25 cellular contexts compared by ENCODE assay signal in the genomic region with DNA sequence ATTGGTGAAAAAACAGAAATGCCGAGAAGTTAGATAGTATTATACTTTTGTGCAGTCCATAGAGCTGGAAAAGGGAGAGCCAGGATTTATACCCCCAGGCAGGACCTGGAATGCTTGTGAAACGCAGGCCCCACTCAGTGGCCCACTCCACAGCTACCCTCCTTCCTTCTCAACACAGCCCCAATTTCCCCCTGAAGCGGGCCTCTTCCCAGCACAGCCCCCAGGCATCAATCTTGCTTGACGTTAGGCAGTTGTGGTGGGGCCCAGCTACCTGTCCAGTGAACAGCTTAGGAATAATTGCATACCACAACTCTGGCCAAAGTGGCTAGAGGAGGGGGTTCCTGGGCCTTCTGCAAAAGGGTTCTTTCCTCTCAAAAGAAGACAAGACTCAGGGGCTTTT.
"Had no signal": no experiment of that assay in that cellular context is flagged by ENCODE, and none has a peak within 500 bp of the region (broad histone marks: within the 10 kb centered on the region; RNA-seq: fewer than 3 reads in every experiment).

No MANE protein-coding gene starts in this region.

- H3K27me3 ChIP-seq: ovary, right atrium auricular region, right lobe of liver, transverse colon, upper lobe of right lung had no signal

- H3K27me3 Mint-ChIP-seq: naive thymus-derived CD4-positive, alpha-beta T cell; natural killer cell treated with Interleukin-12 subunit alpha and Interleukin-12 subunit beta and Interleukin-15 and Interleukin-18, amount 100 ng/mL, for 72 hours; progenitor cell of endocrine pancreas; stimulated activated memory B cell treated with anti-CD40 and anti-IgM and Interleukin-4, amounts not matched to agents 10 μg/mL and 1 μg/mL and 100 μg/mL, for 72 hours; stimulated activated naive CD8-positive, alpha-beta T cell treated with anti-CD3 and anti-CD28 coated beads, Interleukin-15, amount 100 ng/mL, for 72 hours had no signal

- ATAC-seq: left colon; mucosa of descending colon; naive thymus-derived CD4-positive, alpha-beta T cell; right lobe of liver; stimulated activated memory B cell treated with anti-CD40 and anti-IgM and Interleukin-4, amounts not matched to agents 10 μg/mL and 1 μg/mL and 100 μg/mL, for 72 hours; stimulated activated naive CD8-positive, alpha-beta T cell treated with anti-CD3 and anti-CD28 coated beads, Interleukin-15, amount 100 ng/mL, for 72 hours; upper lobe of right lung had no signal

- H3K4me3 Mint-ChIP-seq: naive thymus-derived CD4-positive, alpha-beta T cell; natural killer cell treated with Interleukin-12 subunit alpha and Interleukin-12 subunit beta and Interleukin-15 and Interleukin-18, amount 100 ng/mL, for 72 hours; stimulated activated memory B cell treated with anti-CD40 and anti-IgM and Interleukin-4, amounts not matched to agents 10 μg/mL and 1 μg/mL and 100 μg/mL, for 72 hours; stimulated activated naive CD8-positive, alpha-beta T cell treated with anti-CD3 and anti-CD28 coated beads, Interleukin-15, amount 100 ng/mL, for 72 hours had no signal

- H3K27ac ChIP-seq: left ventricle myocardium inferior, ovary, right atrium auricular region, right lobe of liver, transverse colon, upper lobe of right lung had no signal

- H3K4me1 Mint-ChIP-seq: stimulated activated memory B cell treated with anti-CD40 and anti-IgM and Interleukin-4, amounts not matched to agents 10 μg/mL and 1 μg/mL and 100 μg/mL, for 72 hours; stimulated activated naive CD8-positive, alpha-beta T cell treated with anti-CD3 and anti-CD28 coated beads, Interleukin-15, amount 100 ng/mL, for 72 hours had no signal

- H3K36me3 Mint-ChIP-seq: naive thymus-derived CD4-positive, alpha-beta T cell; natural killer cell treated with Interleukin-12 subunit alpha and Interleukin-12 subunit beta and Interleukin-15 and Interleukin-18, amount 100 ng/mL, for 72 hours; stimulated activated memory B cell treated with anti-CD40 and anti-IgM and Interleukin-4, amounts not matched to agents 10 μg/mL and 1 μg/mL and 100 μg/mL, for 72 hours had no signal

- H3K27ac Mint-ChIP-seq: natural killer cell treated with Interleukin-12 subunit alpha and Interleukin-12 subunit beta and Interleukin-15 and Interleukin-18, amount 100 ng/mL, for 72 hours; progenitor cell of endocrine pancreas; stimulated activated memory B cell treated with anti-CD40 and anti-IgM and Interleukin-4, amounts not matched to agents 10 μg/mL and 1 μg/mL and 100 μg/mL, for 72 hours; stimulated activated naive CD8-positive, alpha-beta T cell treated with anti-CD3 and anti-CD28 coated beads, Interleukin-15, amount 100 ng/mL, for 72 hours had no signal

- H3K36me3 ChIP-seq: left ventricle myocardium inferior, ovary, right atrium auricular region, right lobe of liver, transverse colon, upper lobe of right lung had no signal

- H3K4me2 ChIP-seq: smooth muscle cell had no signal

- H3K9me3 Mint-ChIP-seq: natural killer cell treated with Interleukin-12 subunit alpha and Interleukin-12 subunit beta and Interleukin-15 and Interleukin-18, amount 100 ng/mL, for 72 hours; stimulated activated memory B cell treated with anti-CD40 and anti-IgM and Interleukin-4, amounts not matched to agents 10 μg/mL and 1 μg/mL and 100 μg/mL, for 72 hours; stimulated activated naive CD8-positive, alpha-beta T cell treated with anti-CD3 and anti-CD28 coated beads, Interleukin-15, amount 100 ng/mL, for 72 hours had no signal

- H3K4me1 ChIP-seq: right atrium auricular region, right lobe of liver, transverse colon, upper lobe of right lung had no signal

- DNase-seq: hippocampal formation; kidney; left colon; left ventricle myocardium inferior; mesendoderm; midbrain; mucosa of descending colon; naive thymus-derived CD4-positive, alpha-beta T cell; ovary; right lobe of liver; stimulated activated CD4-positive, alpha-beta T cell treated with anti-CD3 and anti-CD28 coated beads, Interleukin-1b, Interleukin-23, amount 100 ng/mL, for 48 hours; stimulated activated CD4-positive, alpha-beta T cell treated with anti-CD3 and anti-CD28 coated beads, Interleukin-2, amount 100 ng/mL, for 48 hours; stimulated activated CD4-positive, alpha-beta T cell treated with anti-CD3 and anti-CD28 coated beads, Interleukin-4, amount 100 ng/mL, for 4 hours; stimulated activated CD8-positive, alpha-beta memory T cell treated with anti-CD3 and anti-CD28 coated beads, Interleukin-4, amount 100 ng/mL, for 48 hours; stimulated activated naive CD4-positive, alpha-beta T cell treated with Interleukin-2 at 50 U/mL for 16 hours; stimulated activated naive CD8-positive, alpha-beta T cell treated with anti-CD3 and anti-CD28 coated beads, Interleukin-15, amount 100 ng/mL, for 72 hours; substantia nigra; transverse colon; upper lobe of right lung had no signal

- H3K4me3 ChIP-seq: left ventricle myocardium inferior, lung, mucosa of descending colon, ovary, right atrium auricular region, right lobe of liver, smooth muscle cell, transverse colon, upper lobe of right lung had no signal

- H3K9me3 ChIP-seq: left ventricle myocardium inferior, mucosa of descending colon, ovary, right atrium auricular region, right lobe of liver, transverse colon, upper lobe of right lung had no signal
